ENCODE assay signal across 1 cellular context in the genomic region with DNA sequence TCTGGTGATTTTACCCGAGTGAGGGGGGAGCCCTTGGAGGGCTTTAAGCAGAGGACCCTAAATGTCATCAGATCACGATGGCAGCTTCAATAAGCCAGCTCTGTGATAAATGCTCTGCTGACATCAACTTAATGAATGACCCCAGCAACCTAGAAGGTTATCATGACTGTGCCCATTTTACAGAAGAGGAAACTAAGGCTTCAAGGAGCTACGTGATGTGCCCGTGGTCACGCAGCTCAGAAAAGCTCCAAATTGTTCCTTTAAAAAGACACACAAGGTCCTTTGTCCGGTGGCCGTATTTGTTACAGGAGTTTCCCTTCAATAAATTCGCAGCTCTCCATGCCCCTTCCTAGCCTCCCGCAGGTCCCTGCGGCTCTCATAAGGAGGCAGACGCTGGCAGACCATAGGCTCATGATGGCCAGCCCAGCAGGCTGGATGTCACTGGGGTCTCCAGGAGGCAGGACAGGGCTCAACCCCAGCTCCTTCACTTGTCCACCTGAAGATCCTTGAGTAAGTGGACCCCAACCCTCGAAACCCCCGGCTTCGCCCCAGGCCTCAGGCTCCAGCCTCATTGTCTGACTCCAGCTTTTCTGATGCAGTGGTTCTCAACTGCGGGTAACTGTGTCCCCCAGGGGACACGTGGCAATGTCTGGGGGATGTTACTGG.
TF ChIP-seq lines count a peak whose summit lies in the region.

No MANE protein-coding gene starts in this region.

TF ChIP-seq in K562, 482 proteins besides CTCF, POLR2A, EP300 and RAD21:
- TF ChIP-seq, protein P1, sequence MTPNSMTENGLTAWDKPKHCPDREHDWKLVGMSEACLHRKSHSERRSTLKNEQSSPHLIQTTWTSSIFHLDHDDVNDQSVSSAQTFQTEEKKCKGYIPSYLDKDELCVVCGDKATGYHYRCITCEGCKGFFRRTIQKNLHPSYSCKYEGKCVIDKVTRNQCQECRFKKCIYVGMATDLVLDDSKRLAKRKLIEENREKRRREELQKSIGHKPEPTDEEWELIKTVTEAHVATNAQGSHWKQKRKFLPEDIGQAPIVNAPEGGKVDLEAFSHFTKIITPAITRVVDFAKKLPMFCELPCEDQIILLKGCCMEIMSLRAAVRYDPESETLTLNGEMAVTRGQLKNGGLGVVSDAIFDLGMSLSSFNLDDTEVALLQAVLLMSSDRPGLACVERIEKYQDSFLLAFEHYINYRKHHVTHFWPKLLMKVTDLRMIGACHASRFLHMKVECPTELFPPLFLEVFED (CRISPR knock-in tag; conservative IDR thresholded peaks at IDR 0.05), result no peak
- TF ChIP-seq RBM25 (IDR thresholded peaks at IDR 0.05; ENCODE audit: low read depth, low read length, severe bottlenecking), result peak; percentile 84
